In genomic region chr2:181715033-181715630, GRCh38 we compare ENCODE assay signal across 1 cellular context.
TF ChIP-seq lines count a peak whose summit lies in the region.

No MANE protein-coding gene starts in this region.

TF ChIP-seq in HepG2, 621 proteins besides CTCF, POLR2A, EP300 and RAD21 (continued from another document):
- TF ChIP-seq, protein P1, sequence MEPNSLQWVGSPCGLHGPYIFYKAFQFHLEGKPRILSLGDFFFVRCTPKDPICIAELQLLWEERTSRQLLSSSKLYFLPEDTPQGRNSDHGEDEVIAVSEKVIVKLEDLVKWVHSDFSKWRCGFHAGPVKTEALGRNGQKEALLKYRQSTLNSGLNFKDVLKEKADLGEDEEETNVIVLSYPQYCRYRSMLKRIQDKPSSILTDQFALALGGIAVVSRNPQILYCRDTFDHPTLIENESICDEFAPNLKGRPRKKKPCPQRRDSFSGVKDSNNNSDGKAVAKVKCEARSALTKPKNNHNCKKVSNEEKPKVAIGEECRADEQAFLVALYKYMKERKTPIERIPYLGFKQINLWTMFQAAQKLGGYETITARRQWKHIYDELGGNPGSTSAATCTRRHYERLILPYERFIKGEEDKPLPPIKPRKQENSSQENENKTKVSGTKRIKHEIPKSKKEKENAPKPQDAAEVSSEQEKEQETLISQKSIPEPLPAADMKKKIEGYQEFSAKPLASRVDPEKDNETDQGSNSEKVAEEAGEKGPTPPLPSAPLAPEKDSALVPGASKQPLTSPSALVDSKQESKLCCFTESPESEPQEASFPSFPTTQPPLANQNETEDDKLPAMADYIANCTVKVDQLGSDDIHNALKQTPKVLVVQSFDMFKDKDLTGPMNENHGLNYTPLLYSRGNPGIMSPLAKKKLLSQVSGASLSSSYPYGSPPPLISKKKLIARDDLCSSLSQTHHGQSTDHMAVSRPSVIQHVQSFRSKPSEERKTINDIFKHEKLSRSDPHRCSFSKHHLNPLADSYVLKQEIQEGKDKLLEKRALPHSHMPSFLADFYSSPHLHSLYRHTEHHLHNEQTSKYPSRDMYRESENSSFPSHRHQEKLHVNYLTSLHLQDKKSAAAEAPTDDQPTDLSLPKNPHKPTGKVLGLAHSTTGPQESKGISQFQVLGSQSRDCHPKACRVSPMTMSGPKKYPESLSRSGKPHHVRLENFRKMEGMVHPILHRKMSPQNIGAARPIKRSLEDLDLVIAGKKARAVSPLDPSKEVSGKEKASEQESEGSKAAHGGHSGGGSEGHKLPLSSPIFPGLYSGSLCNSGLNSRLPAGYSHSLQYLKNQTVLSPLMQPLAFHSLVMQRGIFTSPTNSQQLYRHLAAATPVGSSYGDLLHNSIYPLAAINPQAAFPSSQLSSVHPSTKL (CRISPR knock-in tag; IDR thresholded peaks at IDR 0.05): 0 out of 2 replicates have a peak, but pooled peaks have one; percentile 11
- TF ChIP-seq, protein P2, sequence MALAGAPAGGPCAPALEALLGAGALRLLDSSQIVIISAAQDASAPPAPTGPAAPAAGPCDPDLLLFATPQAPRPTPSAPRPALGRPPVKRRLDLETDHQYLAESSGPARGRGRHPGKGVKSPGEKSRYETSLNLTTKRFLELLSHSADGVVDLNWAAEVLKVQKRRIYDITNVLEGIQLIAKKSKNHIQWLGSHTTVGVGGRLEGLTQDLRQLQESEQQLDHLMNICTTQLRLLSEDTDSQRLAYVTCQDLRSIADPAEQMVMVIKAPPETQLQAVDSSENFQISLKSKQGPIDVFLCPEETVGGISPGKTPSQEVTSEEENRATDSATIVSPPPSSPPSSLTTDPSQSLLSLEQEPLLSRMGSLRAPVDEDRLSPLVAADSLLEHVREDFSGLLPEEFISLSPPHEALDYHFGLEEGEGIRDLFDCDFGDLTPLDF (CRISPR knock-in tag; IDR thresholded peaks at IDR 0.05): no peak
